1 cellular context compared by ENCODE assay signal in genomic region chr1:27877115-27877416, GRCh38.
TF ChIP-seq lines count a peak whose summit lies in the region.

No MANE protein-coding gene starts in this region.

TF ChIP-seq in IMR-90, 13 proteins besides CTCF, POLR2A, EP300 and RAD21:
- TF ChIP-seq USF2 (IDR thresholded peaks at IDR 0.05; ENCODE audit: low read depth, low read length), result no peak
- TF ChIP-seq MXI1 (IDR thresholded peaks at IDR 0.05; ENCODE audit: borderline replicate concordance, low read depth, low read length), result no peak
- no peak for TF ChIP-seq RFX5 (IDR thresholded peaks at IDR 0.05; ENCODE audit: low read depth, low read length)
- TF ChIP-seq MAZ (IDR thresholded peaks at IDR 0.05; ENCODE audit: borderline replicate concordance, low read depth, low read length), result no peak
- TF ChIP-seq SMC3 (IDR thresholded peaks at IDR 0.05; ENCODE audit: low read depth, low read length), result no peak
- TF ChIP-seq MAFK (IDR thresholded peaks at IDR 0.05; ENCODE audit: low read depth, low read length), result no peak
